Comparison of ENCODE assay signal across 12 cellular contexts in genomic region chr4:121668368-121669162, GRCh38. TPM values are rescaled to one million over a fixed set of nuclear protein-coding genes. Genes with fewer than 3 reads are reported as not detected.
DNase-seq lines count a peak whose midpoint lies in the region; ATAC-seq and TF ChIP-seq lines count a peak whose summit lies in the region.
"Had no signal": no experiment of that assay in that cellular context is flagged by ENCODE, and none has a peak within 500 bp of the region (broad histone marks: within the 10 kb centered on the region; RNA-seq: fewer than 3 reads in every experiment).

No MANE protein-coding gene starts in this region.

- H3K4me1 ChIP-seq in A673 (ENCODE audit: insufficient read depth, low read length, poor library complexity, severe bottlenecking) (peaks cover 24% of the 10 kb centered on the region), left lung (peaks cover 0 to 6% of the 10 kb centered on the region in 2 donors)

- no peaks in the 10 kb centered on the region for H3K9me3 ChIP-seq in A673 (ENCODE audit: low read depth, low read length, poor library complexity, severe bottlenecking)
- no peaks in the 10 kb centered on the region for H3K9me3 ChIP-seq in left lung
- H3K9me3 ChIP-seq: sigmoid colon had no signal

- ATAC-seq in left lung, result peak; percentile 73
- no peak for ATAC-seq in GM19452 (IDR thresholded peaks at IDR 0.05; ENCODE audit: unreplicated experiment)
- ATAC-seq in HG02852 (IDR thresholded peaks at IDR 0.05; ENCODE audit: unreplicated experiment), result no peak
- no peak for ATAC-seq in HG03460 (IDR thresholded peaks at IDR 0.05; ENCODE audit: unreplicated experiment)
- ATAC-seq: T-cell had no signal

- H3K27ac ChIP-seq in A673 (ENCODE audit: low read depth, low read length, poor library complexity, severe bottlenecking) (no peak overlapping the region), left lung (peak overlapping the region in 1 of 2 donors; percentile 20)
- H3K27ac ChIP-seq: C4-2B had no signal

- POLR2A ChIA-PET in A673 (lab: Charles Lee; ENCODE audit: low non-redundant PET), result interaction anchor here (0.6 kb wide), 2 partner anchors 23 to 142 kb away, joined by 3 to 5 read pairs; no protein-coding TSS in a partner anchor

- no peaks in the 10 kb centered on the region for H3K27me3 ChIP-seq in A673 (replicated peaks; ENCODE audit: insufficient read depth, low read depth, low read length, poor library complexity)
- no peaks in the 10 kb centered on the region for H3K27me3 ChIP-seq in left lung
- H3K27me3 ChIP-seq: sigmoid colon had no signal

- H3K36me3 ChIP-seq in A673 (ENCODE audit: insufficient read depth, low read length, poor library complexity, severe bottlenecking) (peaks cover 66% of the 10 kb centered on the region), left lung (peaks cover 0 to 91% of the 10 kb centered on the region in 2 donors)

- DNase-seq in A673 (ENCODE audit: low spot score) (peak; percentile 81), HCEC 1CT (peak; percentile 94), astrocyte of the hippocampus (ENCODE audit: low read depth, low spot score) (peak; percentile 89), left lung (no peak), NCI-H524 treated with DMSO at 0.1 percent for 48 hours (lab: John Stamatoyannopoulos, UW) (no peak)
- DNase-seq: NCI-H69, sigmoid colon, T-cell had no signal

- CTCF ChIA-PET in A673 (lab: Charles Lee), result no interaction called here

- TF ChIP-seq CTCF in A673 (conservative IDR thresholded peaks at IDR 0.05; ENCODE audit: low read depth, low read length), result no peak
- no peak for TF ChIP-seq CTCF in left lung (IDR thresholded peaks at IDR 0.05)

- no TSS peak for BruUV-seq in A673 (replicated peaks; lab: Mats Ljungman, UMichigan)

- H3K4me3 ChIP-seq in A673 (ENCODE audit: low read depth, low read length, poor library complexity, severe bottlenecking) (no peak overlapping the region), left lung (no peak overlapping the region)
- H3K4me3 ChIP-seq: sigmoid colon had no signal

- intact Hi-C loops in A673 (cut with micrococcal nuclease; ENCODE audit: unreplicated experiment), result no loop called here
- intact Hi-C loops in left lung (cut with DNase I), result no loop called here

RNA-seq across cellular contexts. Expression of gene ANXA5, which starts 28.2 kb away (rescaled TPM):
- total RNA-seq in A673 (2021), result 332 and 389 TPM in 2 replicates
- 100 to 1,000 TPM; 568 to 685 TPM for total RNA-seq in left lung

Comparison
In these comparisons a context has a peak if more than half of its experiments do, and no peak if none do; other contexts are left out.
1. DNase-seq: peak in A673 (single experiment), HCEC 1CT (single experiment) and astrocyte of the hippocampus (single experiment); none in left lung (0 of 2) and NCI-H524 treated with DMSO at 0.1 percent for 48 hours (single experiment).